ENCODE assay signal across 22 cellular contexts in genomic region chr15:66057089-66057488, GRCh38.
DNase-seq lines count a peak whose midpoint lies in the region; ATAC-seq and TF ChIP-seq lines count a peak whose summit lies in the region.
"Had no signal": no experiment of that assay in that cellular context is flagged by ENCODE, and none has a peak within 500 bp of the region (broad histone marks: within the 10 kb centered on the region; RNA-seq: fewer than 3 reads in every experiment).

No MANE protein-coding gene starts in this region.

- H3K27ac Mint-ChIP-seq in GM23338 = no peak overlapping the region
- no peak overlapping the region for H3K27ac Mint-ChIP-seq in WTC11
- H3K27ac Mint-ChIP-seq in neural crest cell (ENCODE audit: unreplicated experiment) = peak overlapping the region; percentile 71
- no peak overlapping the region for H3K27ac Mint-ChIP-seq in nephron progenitor cell
- H3K27ac Mint-ChIP-seq: CD14-positive monocyte; CD4-positive, alpha-beta T cell had no signal

- no peak overlapping the region for H2AFZ ChIP-seq in GM23338
- H2AFZ ChIP-seq: GM23248 had no signal

- no peaks in the 10 kb centered on the region for H3K9me3 Mint-ChIP-seq in GM23338
- peaks cover 2% of the 10 kb centered on the region; the same call in 1 of the 2 replicates for H3K9me3 Mint-ChIP-seq in WTC11
- no peaks in the 10 kb centered on the region for H3K9me3 Mint-ChIP-seq in neural crest cell
- no peaks in the 10 kb centered on the region for H3K9me3 Mint-ChIP-seq in nephron progenitor cell
- H3K9me3 Mint-ChIP-seq: CD4-positive, alpha-beta T cell; CD8-positive, alpha-beta memory T cell had no signal

- ATAC-seq in GM23338 = peak; percentile 76
- peak; percentile 67 for ATAC-seq in WTC11
- ATAC-seq: A549, GM12878 had no signal

- DNase-seq in GM23338 (ENCODE audit: low spot score) (peak; percentile 39), WTC11 (ENCODE audit: low spot score) (no peak), neural crest cell (ENCODE audit: low read depth, low spot score) (no peak), nephron progenitor cell (no peak), putamen (ENCODE audit: low spot score) (no peak)
- no peak for DNase-seq in stimulated activated CD4-positive, alpha-beta T cell treated with anti-CD3 and anti-CD28 coated beads, Interleukin-2, amount 100 ng/mL, for 24 hours
- DNase-seq: 8988T; ACHN; AML-193; BE2C; CD4-positive, alpha-beta T cell; CD8-positive, alpha-beta memory T cell; DMS 273 treated with DMSO at 0.1 percent for 48 hours; DMS79; EL; GDM1; GM23248; HCEC 1CT had no signal

- peaks cover 13% of the 10 kb centered on the region for H3K27me3 Mint-ChIP-seq in GM23338 (ENCODE audit: insufficient read depth, low read depth, poor library complexity)
- no peaks in the 10 kb centered on the region; the same call in 1 of the 2 replicates for H3K27me3 Mint-ChIP-seq in WTC11 (ENCODE audit: low read depth)
- H3K27me3 Mint-ChIP-seq in neural crest cell (ENCODE audit: low read depth) = no peaks in the 10 kb centered on the region
- peaks cover 20% of the 10 kb centered on the region for H3K27me3 Mint-ChIP-seq in nephron progenitor cell (ENCODE audit: low read depth, poor library complexity)

- H4K20me1 ChIP-seq in GM23338 (replicated peaks; ENCODE audit: insufficient read depth) = no peaks in the 10 kb centered on the region

- POLR2A ChIA-PET in WTC11 (lab: Charles Lee) = interaction anchor here (1.0 kb wide), 1 partner anchor 75 kb away, joined by 3 read pairs; no protein-coding TSS in a partner anchor

- no peaks in the 10 kb centered on the region for H3K36me3 ChIP-seq in GM23338 (ENCODE audit: insufficient read depth)
- H3K36me3 ChIP-seq: BE2C; BLaER1 treated with 17β-estradiol and CSF1 and Interleukin-3, amounts not matched to agents 10 nM and 100 nM had no signal

- H3K4me1 ChIP-seq in GM23338 (ENCODE audit: insufficient read depth) = peaks cover 19% of the 10 kb centered on the region; the same call in 1 of the 2 replicates
- H3K4me1 ChIP-seq: A549, BE2C had no signal

- no peaks in the 10 kb centered on the region for H3F3A ChIP-seq in GM23338 (replicated peaks; ENCODE audit: low read depth)

- H3K4me3 ChIP-seq in GM23338 = no peak overlapping the region
- H3K4me3 ChIP-seq: A549; BLaER1 treated with 17β-estradiol and CSF1 and Interleukin-3, amounts not matched to agents 10 nM and 100 nM; GM12878; GM23248 had no signal

- 0 out of 2 replicates have a peak overlapping the region, but pooled peaks have one; percentile 39 for H3K27ac ChIP-seq in GM23338 (ENCODE audit: low read depth)
- H3K27ac ChIP-seq: A549; BLaER1 treated with 17β-estradiol and CSF1 and Interleukin-3, amounts not matched to agents 10 nM and 100 nM; GM23248 had no signal

- H3K4me3 Mint-ChIP-seq in GM23338 (no peak overlapping the region), WTC11 (no peak overlapping the region), neural crest cell (no peak overlapping the region), nephron progenitor cell (no peak overlapping the region)
- H3K4me3 Mint-ChIP-seq: CD14-positive monocyte; CD4-positive, alpha-beta T cell; CD8-positive, alpha-beta memory T cell had no signal

- H3K27me3 ChIP-seq in GM23338 (ENCODE audit: insufficient read depth) = no peaks in the 10 kb centered on the region
- H3K27me3 ChIP-seq: BE2C; BLaER1 treated with 17β-estradiol and CSF1 and Interleukin-3, amounts not matched to agents 10 nM and 100 nM had no signal

- no peak overlapping the region for H3K4me2 ChIP-seq in GM23338
- H3K4me2 ChIP-seq: A549; BLaER1 treated with 17β-estradiol and CSF1 and Interleukin-3, amounts not matched to agents 10 nM and 100 nM had no signal

- TF ChIP-seq CTCF in GM23338 (conservative IDR thresholded peaks at IDR 0.05; ENCODE audit: low read depth in 2 of 2) = no peak
- no peak for TF ChIP-seq CTCF in WTC11 (IDR thresholded peaks at IDR 0.05)
- TF ChIP-seq CTCF in neural crest cell (conservative IDR thresholded peaks at IDR 0.05) = no peak
- no peak for TF ChIP-seq CTCF in nephron progenitor cell (IDR thresholded peaks at IDR 0.05)

- H3K79me2 ChIP-seq in GM23338 (replicated peaks; ENCODE audit: insufficient read depth) = no peaks in the 10 kb centered on the region

- no peaks in the 10 kb centered on the region for H3K9me2 ChIP-seq in GM23338 (ENCODE audit: insufficient read depth)

- no peaks in the 10 kb centered on the region for H3K36me3 Mint-ChIP-seq in GM23338 (ENCODE audit: low read depth)
- no peaks in the 10 kb centered on the region for H3K36me3 Mint-ChIP-seq in WTC11
- no peaks in the 10 kb centered on the region for H3K36me3 Mint-ChIP-seq in neural crest cell (ENCODE audit: low read depth)
- H3K36me3 Mint-ChIP-seq in nephron progenitor cell (ENCODE audit: low read depth) = no peaks in the 10 kb centered on the region
- H3K36me3 Mint-ChIP-seq: CD14-positive monocyte; CD8-positive, alpha-beta memory T cell had no signal

- H3K4me1 Mint-ChIP-seq in GM23338 (peaks cover 36% of the 10 kb centered on the region), WTC11 (peaks cover 32% of the 10 kb centered on the region), neural crest cell (peaks cover 5% of the 10 kb centered on the region), nephron progenitor cell (peaks cover 67% of the 10 kb centered on the region)
- H3K4me1 Mint-ChIP-seq: CD14-positive monocyte; CD8-positive, alpha-beta memory T cell had no signal

- CTCF ChIA-PET in WTC11 (lab: Charles Lee) = interaction anchor here (1.0 to 1.2 kb wide), 3 partner anchors 24 to 141 kb away, joined by 3 to 5 read pairs (median 3); no protein-coding TSS in a partner anchor

TF ChIP-seq in GM23338, 12 proteins besides CTCF, POLR2A, EP300 and RAD21 (continues in another document):
- TF ChIP-seq POLR2AphosphoS5 (IDR thresholded peaks at IDR 0.05; ENCODE audit: low read depth) (no peak), ZNF114 (CRISPR knock-in tag; IDR thresholded peaks at IDR 0.05) (no peak), ZNF331 (CRISPR knock-in tag; IDR thresholded peaks at IDR 0.05; ENCODE audit: low read depth) (no peak), STAT1 (IDR thresholded peaks at IDR 0.05; ENCODE audit: unreplicated experiment) (no peak), CREB1 (CRISPR knock-in tag; IDR thresholded peaks at IDR 0.05; ENCODE audit: low read depth) (no peak), EZH2phosphoT487 (IDR thresholded peaks at IDR 0.05; ENCODE audit: unreplicated experiment) (no peak)

TF ChIP-seq in WTC11, 78 proteins besides CTCF, POLR2A, EP300 and RAD21 (continues in another document):
- TF ChIP-seq GRHL2 (CRISPR knock-in tag; IDR thresholded peaks at IDR 0.05; ENCODE audit: insufficient replicate concordance, severe bottlenecking) (no peak), TP53 (CRISPR knock-in tag; IDR thresholded peaks at IDR 0.05) (no peak), E2F1 (CRISPR knock-in tag; IDR thresholded peaks at IDR 0.05) (no peak), ZBTB43 (CRISPR knock-in tag; IDR thresholded peaks at IDR 0.05) (no peak), ZNF219 (CRISPR knock-in tag; IDR thresholded peaks at IDR 0.05; ENCODE audit: borderline replicate concordance) (no peak), ZNF416 (CRISPR knock-in tag; IDR thresholded peaks at IDR 0.05) (no peak), NR1H2 (CRISPR knock-in tag; IDR thresholded peaks at IDR 0.05) (no peak), GTF2I (CRISPR knock-in tag; conservative IDR thresholded peaks at IDR 0.05) (no peak), ERG (CRISPR knock-in tag; IDR thresholded peaks at IDR 0.05) (no peak)
